8 cellular contexts compared by ENCODE assay signal in the genomic region with DNA sequence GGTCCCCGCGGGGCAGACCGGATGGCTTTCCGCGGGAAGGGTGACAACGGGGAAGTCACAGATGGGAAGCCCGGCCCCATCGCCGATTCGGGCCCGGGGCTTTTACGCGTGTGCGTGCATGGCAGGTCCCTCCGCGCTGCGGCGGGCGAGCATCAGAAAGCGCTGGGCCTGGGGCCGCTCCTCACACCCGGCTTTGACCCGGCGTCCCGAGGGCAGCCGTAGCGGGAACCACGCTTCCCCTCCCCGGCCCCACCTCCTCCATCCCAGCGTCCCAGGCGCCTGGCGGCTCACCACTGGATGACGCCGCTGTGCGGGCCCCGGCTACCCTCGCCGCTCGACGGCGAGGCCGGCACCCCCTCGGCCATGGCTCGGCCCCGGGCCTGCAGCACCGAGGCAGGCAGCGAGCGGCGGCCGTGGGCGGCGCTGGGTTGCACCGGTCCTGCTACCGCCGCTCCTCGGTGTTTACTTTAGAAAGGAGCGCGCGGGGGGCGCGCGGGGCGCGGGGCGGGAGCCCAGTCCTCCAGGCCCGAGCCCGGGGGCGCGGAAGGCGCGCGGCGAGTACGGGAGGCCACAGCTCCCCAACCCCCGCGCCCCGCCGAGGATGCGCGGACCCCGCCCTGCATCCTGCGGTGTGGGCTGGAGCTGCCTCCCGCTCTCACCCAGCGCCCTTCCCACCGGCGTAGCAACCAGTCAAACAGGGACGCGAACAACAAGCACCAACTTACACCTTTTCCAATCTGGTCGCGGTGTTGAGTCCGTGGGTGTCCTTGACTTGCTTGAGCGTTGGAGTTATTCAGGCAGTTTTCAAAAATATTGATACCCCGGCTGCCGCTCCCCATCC. TPM values are rescaled to one million over a fixed set of nuclear protein-coding genes. Genes with fewer than 3 reads are reported as not detected.
A peak's percentile ranks its signal among the peaks of the same experiment; 100 is the strongest.
DNase-seq lines count a peak whose midpoint lies in the region; ATAC-seq, FAIRE-seq and TF ChIP-seq lines count a peak whose summit lies in the region.

No MANE protein-coding gene starts in this region.

- H3K36me3 ChIP-seq in H7 (replicated peaks; ENCODE audit: control insufficient read depth, insufficient read depth, low read length): no peaks in the 10 kb centered on the region
- no peaks in the 10 kb centered on the region for H3K36me3 ChIP-seq in small intestine (ENCODE audit: control insufficient read depth in 2 of 2, insufficient read depth in 2 of 2, low read length in 2 of 2)

- POLR2A ChIA-PET in T-cell (lab: Charles Lee) (interaction anchor here in 1 of 2 donors (0.6 kb wide), 2 partner anchors 346 to 820 kb away, joined by 3 read pairs; no protein-coding TSS in a partner anchor), MCF 10A (lab: Yijun Ruan, JAX) (interaction anchor here (0.7 kb wide), 1 partner anchor 309 kb away, joined by 3 read pairs; no protein-coding TSS in a partner anchor)

- ATAC-seq in T-cell (replicated peaks in 1 of 4): peak; percentile 51 to 64 (median 60)
- no peak for ATAC-seq in GM19351 (IDR thresholded peaks at IDR 0.05; ENCODE audit: unreplicated experiment)

- BruUV-seq in MCF 10A (replicated peaks; lab: Mats Ljungman, UMichigan): no TSS peak

- H3K4me3 ChIP-seq in H7 (ENCODE audit: insufficient read depth, low read depth, low read length) (peak overlapping the region; percentile 53), small intestine (ENCODE audit: low read depth in 1 of 2, low read length in 2 of 2) (peak overlapping the region; percentile 43 to 44)

- H3K9me3 ChIP-seq in small intestine (ENCODE audit: control insufficient read depth, low read depth): no peaks in the 10 kb centered on the region

- no peaks in the 10 kb centered on the region for H3K4me1 ChIP-seq in small intestine (ENCODE audit: control insufficient read depth in 2 of 2, insufficient read depth in 1 of 2, low read depth in 1 of 2, low read length in 1 of 2)

- H3K4me1 Mint-ChIP-seq in T-cell (peaks cover 8 to 13% (median 11%) of the 10 kb centered on the region in 3 donors), MCF 10A (ENCODE audit: insufficient read depth, unreplicated experiment) (no peaks in the 10 kb centered on the region)

- FAIRE-seq in small intestine (lab: Jason Lieb, UNC): no peak

- no peaks in the 10 kb centered on the region for H3K9me3 Mint-ChIP-seq in T-cell
- H3K9me3 Mint-ChIP-seq in MCF 10A (ENCODE audit: unreplicated experiment): no peaks in the 10 kb centered on the region

- TF ChIP-seq CTCF in MCF 10A (IDR thresholded peaks at IDR 0.05; ENCODE audit: unreplicated experiment): no peak

- H3K27ac ChIP-seq in small intestine (ENCODE audit: low read depth in 1 of 2, low read length in 1 of 2): peak overlapping the region in 1 of 2 donors; percentile 40

- intact Hi-C loops in MCF 10A (cut with micrococcal nuclease): no loop called here

- CTCF ChIA-PET in T-cell (lab: Charles Lee): interaction anchor here in 1 of 2 donors (0.6 kb wide), 1 partner anchor 185 kb away, joined by 6 read pairs; no protein-coding TSS in a partner anchor
- CTCF ChIA-PET in MCF 10A (lab: Yijun Ruan, JAX): interaction anchor here (0.6 to 0.9 kb wide), 2 partner anchors 8 to 1040 kb away, joined by 3 to 5 read pairs; no protein-coding TSS in a partner anchor

- H3K4me3 Mint-ChIP-seq in T-cell: peak overlapping the region; percentile 79 to 82 (median 81)
- peak overlapping the region; percentile 55 for H3K4me3 Mint-ChIP-seq in MCF 10A (ENCODE audit: unreplicated experiment)

- peaks cover 0 to 2% of the 10 kb centered on the region in 2 donors for H3K27me3 Mint-ChIP-seq in T-cell
- H3K27me3 Mint-ChIP-seq in MCF 10A (ENCODE audit: insufficient read depth, unreplicated experiment): no peaks in the 10 kb centered on the region

- 2% methylated on average over 55 to 94 of the region's 94 CpGs for WGBS in small intestine, 3 donors

- peak; percentile 89 for DNase-seq in H7
- DNase-seq in T-cell: peak in 18 of 34 experiments; percentile 4 to 35 (median 20)
- DNase-seq in MCF 10A (ENCODE audit: unreplicated experiment): peak; percentile 16
- peak; percentile 69 for DNase-seq in islet precursor cell
- DNase-seq in small intestine: no peak
- DNase-seq in kidney glomerular epithelial cell (lab: John Stamatoyannopoulos, UW): no peak
- no peak for DNase-seq in NCI-H1694 (lab: John Stamatoyannopoulos, UW)

- H3K36me3 Mint-ChIP-seq in T-cell: no peaks in the 10 kb centered on the region
- no peaks in the 10 kb centered on the region for H3K36me3 Mint-ChIP-seq in MCF 10A (ENCODE audit: insufficient read depth, unreplicated experiment)

- H3K27ac Mint-ChIP-seq in T-cell: peak overlapping the region; percentile 43 to 52
- H3K27ac Mint-ChIP-seq in MCF 10A (ENCODE audit: low read depth, unreplicated experiment): no peak overlapping the region

- peaks cover 17% of the 10 kb centered on the region for H3K27me3 ChIP-seq in H7 (ENCODE audit: control insufficient read depth, insufficient read depth, low read length)
- H3K27me3 ChIP-seq in small intestine (ENCODE audit: control insufficient read depth in 2 of 2, insufficient read depth in 2 of 2, low read length in 2 of 2): peaks cover 0 to 3% of the 10 kb centered on the region in 2 donors

RNA-seq across cellular contexts. Expression of gene RFX8, which starts 0.8 kb away (rescaled TPM):
- total RNA-seq in H7 (2014; rRNA removed; shearing (Covaris generic)): 0.18 TPM in 1 of 2 replicates, not detected in the other
- total RNA-seq in T-cell: 1 to 10 TPM in 1 of 5 donors, under 1 TPM in 4; 0.23 to 1.0 (median 0.59) TPM
- total RNA-seq in MCF 10A (2022): not detected in 2 replicates
- under 1 TPM in 1 of 3 donors, not detected in 2; 0.10 TPM for polyA plus RNA-seq in small intestine

Comparison
In these comparisons a context has a peak if more than half of its experiments do, and no peak if none do; other contexts are left out.
1. DNase-seq: peak in H7 (single experiment), T-cell (18 of 34), MCF 10A (single experiment) and islet precursor cell (single experiment); none in small intestine (single experiment), kidney glomerular epithelial cell (single experiment) and NCI-H1694 (single experiment).